33 cellular contexts compared by ENCODE assay signal in genomic region chrX:47180346-47180745, GRCh38.
"Had no signal": no experiment of that assay in that cellular context is flagged by ENCODE, and none has a peak within 500 bp of the region (broad histone marks: within the 10 kb centered on the region; RNA-seq: fewer than 3 reads in every experiment).

No MANE protein-coding gene starts in this region.

- H3K27ac Mint-ChIP-seq: activated B cell treated with CpG ODN at 0.5 μM for 24 hours; activated CD4-positive, alpha-beta memory T cell treated with anti-CD3 and anti-CD28 coated beads for 36 hours; activated naive CD8-positive, alpha-beta T cell treated with anti-CD3 and anti-CD28 coated beads for 36 hours; activated T-helper 1 cell treated with anti-CD3 and anti-CD28 coated beads, Interleukin-12 subunit alpha, Interleukin-12 subunit beta, Interleukin-2, Interleukin-4 antibody, amounts not matched to agents 30 ng/mL and 10 ng/mL and 1 ng/mL, durations not matched to agents 14 hours and 24 hours and 36 hours; T-cell had no signal

- H3K27me3 ChIP-seq: body of pancreas had no signal

- H3K27me3 Mint-ChIP-seq: activated B cell treated with CpG ODN at 0.5 μM for 24 hours; activated CD4-positive, alpha-beta memory T cell treated with anti-CD3 and anti-CD28 coated beads for 36 hours; activated naive CD8-positive, alpha-beta T cell treated with anti-CD3 and anti-CD28 coated beads for 36 hours had no signal

- H3K27ac ChIP-seq: body of pancreas, KMS-11, PC-9, VCaP had no signal

- H3K4me3 Mint-ChIP-seq: activated B cell treated with CpG ODN at 0.5 μM for 24 hours; activated CD4-positive, alpha-beta memory T cell treated with anti-CD3 and anti-CD28 coated beads for 36 hours; activated naive CD8-positive, alpha-beta T cell treated with anti-CD3 and anti-CD28 coated beads for 36 hours; activated T-cell treated with anti-CD3 and anti-CD28 coated beads, Interleukin-2, amount 50 U/mL, for 4 hours; activated T-helper 1 cell treated with anti-CD3 and anti-CD28 coated beads, Interleukin-12 subunit alpha, Interleukin-12 subunit beta, Interleukin-2, Interleukin-4 antibody, amounts not matched to agents 30 ng/mL and 10 ng/mL and 1 ng/mL, durations not matched to agents 14 hours and 24 hours and 36 hours; T-cell had no signal

- ATAC-seq: activated T-cell treated with anti-CD3 and anti-CD28 coated beads, Interleukin-2, amount 50 U/mL, for 4 hours; body of pancreas; SK-N-SH treated with all-trans-retinoic acid at 6 μM for 48 hours; T-cell had no signal

- H3K9me3 Mint-ChIP-seq: activated B cell treated with CpG ODN at 0.5 μM for 24 hours; activated CD4-positive, alpha-beta memory T cell treated with anti-CD3 and anti-CD28 coated beads for 36 hours; activated naive CD8-positive, alpha-beta T cell treated with anti-CD3 and anti-CD28 coated beads for 36 hours; activated T-cell treated with anti-CD3 and anti-CD28 coated beads, Interleukin-2, amount 50 U/mL, for 4 hours; activated T-helper 1 cell treated with anti-CD3 and anti-CD28 coated beads, Interleukin-12 subunit alpha, Interleukin-12 subunit beta, Interleukin-2, Interleukin-4 antibody, amounts not matched to agents 30 ng/mL and 10 ng/mL and 1 ng/mL, durations not matched to agents 14 hours and 24 hours and 36 hours; T-cell had no signal

- DNase-seq: activated B cell treated with CpG ODN at 0.5 μM for 24 hours; activated CD4-positive, alpha-beta memory T cell treated with anti-CD3 and anti-CD28 coated beads for 36 hours; activated CD4-positive, alpha-beta T cell treated with anti-CD3 and anti-CD28 coated beads for 4 hours; activated CD4-positive, alpha-beta T cell treated with anti-CD3 and anti-CD28 coated beads, Interleukin-2, amount 50 U/mL, for 1 hour; activated CD4-positive, CD25-positive, alpha-beta regulatory T cell treated with anti-CD3 and anti-CD28 coated beads, Interleukin-2, amount 50 U/mL, for 72 hours; activated CD8-positive, alpha-beta memory T cell treated with anti-CD3 and anti-CD28 coated beads, Interleukin-2, amount 50 U/mL, for 4 hours; activated naive CD4-positive, alpha-beta T cell; activated naive CD4-positive, alpha-beta T cell treated with anti-CD3 and anti-CD28 coated beads, Interleukin-2, amount 50 U/mL, for 16 hours; activated naive CD8-positive, alpha-beta T cell treated with anti-CD3 and anti-CD28 coated beads for 36 hours; activated T-cell treated with anti-CD3 and anti-CD28 coated beads for 4 hours; activated T-cell treated with anti-CD3 and anti-CD28 coated beads, Interleukin-2, amount 50 U/mL, for 4 hours; amygdala; body of pancreas; MM.1S; MV-4-11; NCI-H1092; NCI-H1436 treated with DMSO at 0.1 percent for 48 hours; NCI-H1694 treated with DMSO at 0.1 percent for 48 hours; NCI-H2029; NCI-H345; NCI-H526; NCI-H748 treated with DMSO at 0.1 percent for 48 hours; NK-92 treated with Interleukin-12 subunit alpha and Interleukin-12 subunit beta, amount 100 ng/mL, for 24 hours; PC-9; SIG-M5; T-cell; T-helper 2 cell; T-helper 9 cell had no signal

- H3K4me3 ChIP-seq: body of pancreas, breast epithelium, PC-9 had no signal

- H3K4me1 ChIP-seq: body of pancreas, breast epithelium had no signal

- H3K36me3 ChIP-seq: breast epithelium had no signal

- H3K4me1 Mint-ChIP-seq: activated B cell treated with CpG ODN at 0.5 μM for 24 hours; activated naive CD8-positive, alpha-beta T cell treated with anti-CD3 and anti-CD28 coated beads for 36 hours; T-cell had no signal

- H3K9me3 ChIP-seq: body of pancreas, breast epithelium had no signal
